In the genomic region with DNA sequence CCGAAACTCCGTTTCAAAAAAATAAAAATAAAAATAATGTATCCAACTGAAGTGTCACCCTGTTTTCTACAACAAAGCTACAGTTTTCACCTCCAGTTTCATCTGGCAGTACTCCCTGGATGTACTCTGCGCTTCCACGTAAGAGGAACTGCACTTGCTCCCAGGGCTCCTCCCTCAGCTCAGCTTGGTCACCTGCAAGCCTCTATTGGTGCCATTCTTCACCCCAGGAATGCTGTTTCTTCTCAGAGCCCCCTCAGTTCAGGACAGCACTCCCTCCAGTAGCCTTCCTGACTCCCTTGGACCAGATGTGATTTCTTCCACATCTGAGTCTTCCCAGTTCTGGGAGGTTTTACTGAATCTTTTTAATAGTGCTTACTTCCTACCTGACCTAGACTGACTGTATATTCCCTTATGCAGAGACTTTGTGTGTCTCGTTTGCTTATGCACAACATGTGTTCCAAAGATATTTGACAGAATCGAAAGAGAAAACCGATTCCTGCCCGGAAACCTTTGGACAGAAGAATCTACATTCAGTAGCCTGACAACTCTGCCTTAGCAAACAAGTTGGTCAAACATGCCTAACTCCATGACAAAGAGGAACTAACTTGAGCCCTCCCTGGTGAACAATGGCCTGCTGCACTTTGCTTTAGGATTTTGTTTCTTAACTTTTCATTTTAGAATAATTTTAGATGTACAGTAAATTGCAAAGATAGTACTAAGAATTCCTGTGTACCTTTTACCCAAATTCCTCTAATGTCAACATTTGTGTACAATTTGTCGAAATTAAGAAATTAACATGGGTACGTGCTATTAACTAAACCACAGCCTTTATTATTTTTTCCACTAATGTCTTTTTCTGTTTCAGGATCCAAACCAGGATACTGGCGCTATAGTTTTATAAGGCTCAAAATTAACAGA, we compare ENCODE assay signal across 8 cellular contexts. TPM values are rescaled to one million over a fixed set of nuclear protein-coding genes. Genes with fewer than 3 reads are reported as not detected.
DNase-seq lines count a peak whose midpoint lies in the region; ATAC-seq and TF ChIP-seq lines count a peak whose summit lies in the region.

No MANE protein-coding gene starts in this region.

- no peaks in the 10 kb centered on the region for H3K27me3 Mint-ChIP-seq in chondrocyte (ENCODE audit: low read depth)

- H3K36me3 ChIP-seq in muscle layer of duodenum (ENCODE audit: control insufficient read depth in 1 of 2, insufficient read depth in 2 of 2, low read length in 2 of 2) = no peaks in the 10 kb centered on the region

- H3K27ac ChIP-seq in muscle layer of duodenum (ENCODE audit: low read length) = peak overlapping the region; percentile 88

- H3K27me3 ChIP-seq in muscle layer of duodenum (ENCODE audit: low read depth, low read length) = no peaks in the 10 kb centered on the region

- peaks cover 0 to 7% of the 10 kb centered on the region in 2 donors for H3K4me1 ChIP-seq in muscle layer of duodenum (ENCODE audit: control insufficient read depth in 1 of 2, insufficient read depth in 2 of 2, low read length in 2 of 2)

- TF ChIP-seq CTCF in GM12864 (IDR thresholded peaks at IDR 0.05; ENCODE audit: low read depth, low read length, missing control alignments) (no peak), chondrocyte (IDR thresholded peaks at IDR 0.05) (no peak)

- no peaks in the 10 kb centered on the region for H3K9me3 ChIP-seq in muscle layer of duodenum (ENCODE audit: control insufficient read depth in 1 of 2, low read length in 2 of 2)

- peaks cover 7% of the 10 kb centered on the region for H3K4me1 Mint-ChIP-seq in chondrocyte (ENCODE audit: low read depth)

- ATAC-seq in HG02571 (IDR thresholded peaks at IDR 0.05; ENCODE audit: unreplicated experiment) (no peak), GM18511 (IDR thresholded peaks at IDR 0.05; ENCODE audit: unreplicated experiment) (no peak)

- DNase-seq in GM12864 (ENCODE audit: low read depth) = no peak
- peak; percentile 17 for DNase-seq in NCI-H748 (lab: John Stamatoyannopoulos, UW; ENCODE audit: unreplicated experiment)
- DNase-seq in chondrocyte (ENCODE audit: low spot score) = peak; percentile 14
- DNase-seq in GM03348 (ENCODE audit: low spot score) = no peak
- no peak for DNase-seq in SK-N-DZ (ENCODE audit: low spot score)

- no peak overlapping the region for H3K27ac Mint-ChIP-seq in chondrocyte (ENCODE audit: unreplicated experiment)

- H3K9me3 Mint-ChIP-seq in chondrocyte (ENCODE audit: low read depth) = no peaks in the 10 kb centered on the region

- no peaks in the 10 kb centered on the region for H3K36me3 Mint-ChIP-seq in chondrocyte (ENCODE audit: low read depth)

- peak overlapping the region; percentile 72 for H3K4me3 Mint-ChIP-seq in chondrocyte (ENCODE audit: unreplicated experiment)

- H3K4me3 ChIP-seq in GM12864 (ENCODE audit: low read depth, low read length) (peak overlapping the region; percentile 61), muscle layer of duodenum (ENCODE audit: low read depth in 1 of 2, low read length in 2 of 2) (peak overlapping the region; percentile 75 to 84)

RNA-seq across cellular contexts. Expression of gene CCDC125, which starts 0.8 kb away (rescaled TPM):
- 1.5 to 4.6 TPM (median 1.9 TPM) in 3 replicates for total RNA-seq in chondrocyte
- polyA plus RNA-seq in SK-N-DZ (2014; cell fraction: cytosol; rRNA removed) = 4.6 and 6.0 TPM in 2 replicates
- polyA plus RNA-seq in SK-N-DZ (2014; cell fraction: nucleus; rRNA removed) = 3.8 and 4.8 TPM in 2 replicates

RNA-seq across cellular contexts. Expression of gene AK6, which starts 37.5 kb away (rescaled TPM):
- total RNA-seq in chondrocyte = 32.5 to 38.6 TPM (median 33.0 TPM) in 3 replicates
- 24.4 and 35.3 TPM in 2 replicates for polyA plus RNA-seq in SK-N-DZ (2014; cell fraction: cytosol; rRNA removed)
- 33.4 and 42.2 TPM in 2 replicates for polyA plus RNA-seq in SK-N-DZ (2014; cell fraction: nucleus; rRNA removed)

RNA-seq across cellular contexts. Expression of gene TAF9, which starts 37.5 kb away (rescaled TPM):
- total RNA-seq in chondrocyte = 49.4 to 75.6 TPM (median 64.8 TPM) in 3 replicates
- polyA plus RNA-seq in SK-N-DZ (2014; cell fraction: cytosol; rRNA removed) = 88.7 and 120 TPM in 2 replicates
- 67.1 and 71.8 TPM in 2 replicates for polyA plus RNA-seq in SK-N-DZ (2014; cell fraction: nucleus; rRNA removed)

RNA-seq across cellular contexts. Expression of gene RAD17, which starts 37.8 kb away (rescaled TPM):
- total RNA-seq in chondrocyte = 22.4 to 25.7 TPM (median 25.3 TPM) in 3 replicates
- 36.4 and 38.3 TPM in 2 replicates for polyA plus RNA-seq in SK-N-DZ (2014; cell fraction: cytosol; rRNA removed)
- 45.7 and 48.0 TPM in 2 replicates for polyA plus RNA-seq in SK-N-DZ (2014; cell fraction: nucleus; rRNA removed)

Comparison
In these comparisons a context has a peak if more than half of its experiments do, and no peak if none do; other contexts are left out.
1. DNase-seq: peak in NCI-H748 (single experiment) and chondrocyte (single experiment); none in GM12864 (single experiment), GM03348 (single experiment) and SK-N-DZ (single experiment).